In the genomic region with DNA sequence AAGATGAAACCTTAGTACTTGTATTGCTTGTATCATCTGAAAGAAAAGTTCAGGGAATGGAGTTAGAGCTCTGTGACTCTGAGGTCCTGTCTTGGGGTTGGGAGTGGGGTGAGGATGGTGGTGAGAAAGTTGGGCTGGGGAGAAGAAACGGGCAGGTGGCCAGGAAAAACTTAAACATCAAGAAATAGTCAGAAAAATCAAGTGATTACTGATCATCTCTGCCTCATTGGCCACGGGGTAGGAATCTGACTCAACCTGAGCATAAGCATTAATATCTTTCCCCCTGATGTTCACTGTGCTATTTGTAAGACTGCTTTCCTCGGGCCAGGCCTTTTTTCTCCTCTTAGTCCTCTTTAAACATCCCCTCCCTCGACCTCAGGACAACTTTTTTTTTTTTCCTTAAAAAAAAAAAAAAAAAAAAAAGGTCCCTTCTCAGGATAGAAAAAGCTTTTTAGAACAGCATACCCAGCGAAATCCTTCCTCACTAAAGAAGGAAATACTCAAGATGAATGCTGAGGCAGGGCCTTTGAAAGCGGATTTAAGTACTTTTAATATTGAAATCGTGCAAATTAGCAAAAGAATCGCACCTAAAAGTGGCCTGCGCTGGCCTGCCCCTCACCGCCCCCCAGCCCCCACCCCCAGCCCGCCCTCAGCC, we compare ENCODE assay signal across 11 cellular contexts. TPM values are rescaled to one million over a fixed set of nuclear protein-coding genes. Genes with fewer than 3 reads are reported as not detected.
DNase-seq lines count a peak whose midpoint lies in the region; ATAC-seq and TF ChIP-seq lines count a peak whose summit lies in the region.
"Had no signal": no experiment of that assay in that cellular context is flagged by ENCODE, and none has a peak within 500 bp of the region (broad histone marks: within the 10 kb centered on the region; RNA-seq: fewer than 3 reads in every experiment).

No MANE protein-coding gene starts in this region.

- H3K27ac ChIP-seq in esophagus squamous epithelium = peak overlapping the region; percentile 63 to 95 (median 92)
- no peak overlapping the region for H3K27ac ChIP-seq in neural progenitor cell

- H3K36me3 Mint-ChIP-seq in neural progenitor cell = peaks cover 6% of the 10 kb centered on the region

- peaks cover 39% of the 10 kb centered on the region for H3K4me1 Mint-ChIP-seq in neural progenitor cell

- H2AFZ ChIP-seq in neural progenitor cell (replicated peaks) = no peak overlapping the region

- TF ChIP-seq CTCF in esophagus squamous epithelium (IDR thresholded peaks at IDR 0.05) (no peak), neural progenitor cell (IDR thresholded peaks at IDR 0.05) (no peak)

- H3K27me3 Mint-ChIP-seq in neural progenitor cell (ENCODE audit: insufficient read depth, low read depth) = peaks cover 50% of the 10 kb centered on the region

- H3F3A ChIP-seq in neural progenitor cell (ENCODE audit: low read depth) = peaks cover 46% of the 10 kb centered on the region

- 38 to 56% methylated on average over 9 to 11 of the region's 11 CpGs for WGBS in esophagus squamous epithelium, 2 donors

- no peaks in the 10 kb centered on the region for H3K27me3 ChIP-seq in esophagus squamous epithelium
- peaks cover 77% of the 10 kb centered on the region for H3K27me3 ChIP-seq in neural progenitor cell

- no peaks in the 10 kb centered on the region for H3K9me3 ChIP-seq in esophagus squamous epithelium
- no peaks in the 10 kb centered on the region for H3K9me3 ChIP-seq in neural progenitor cell (ENCODE audit: low read depth)

- H3K79me2 ChIP-seq in neural progenitor cell (ENCODE audit: low read depth) = peaks cover 35% of the 10 kb centered on the region

- DNase-seq in AG08395 (ENCODE audit: low spot score) = peak; percentile 25
- DNase-seq in RKO (ENCODE audit: low spot score) = peak; percentile 21
- DNase-seq in esophagus squamous epithelium (lab: John Stamatoyannopoulos, UW) = no peak
- DNase-seq in neural progenitor cell (ENCODE audit: low spot score) = no peak
- no peak for DNase-seq in dermis blood vessel endothelial cell
- no peak for DNase-seq in activated CD8-positive, alpha-beta memory T cell treated with anti-CD3 and anti-CD28 coated beads, Interleukin-2, amount 50 U/mL, for 48 hours
- DNase-seq in NOMO-1 treated with DMSO at 0.1 percent for 48 hours (lab: John Stamatoyannopoulos, UW; ENCODE audit: unreplicated experiment) = no peak
- DNase-seq: activated T-cell treated with anti-CD3 and anti-CD28 coated beads, Interleukin-2, amount 50 U/mL, for 48 hours; effector CD4-positive, alpha-beta T cell; MM.1S had no signal

- H4K20me1 ChIP-seq in neural progenitor cell (ENCODE audit: low read depth) = peaks cover 16% of the 10 kb centered on the region

- no peak overlapping the region for H3K9ac ChIP-seq in neural progenitor cell

- no peak for ATAC-seq in HG03025 (IDR thresholded peaks at IDR 0.05; ENCODE audit: low FRiP score, unreplicated experiment)

- H3K4me2 ChIP-seq in neural progenitor cell = peak overlapping the region; percentile 96

- H3K4me3 ChIP-seq in esophagus squamous epithelium (peak overlapping the region in 3 of 4 donors; percentile 71 to 79 (median 73)), neural progenitor cell (peak overlapping the region; percentile 67)

- H3K36me3 ChIP-seq in esophagus squamous epithelium (peaks cover 0 to 36% (median 0%) of the 10 kb centered on the region in 3 donors), neural progenitor cell (no peaks in the 10 kb centered on the region)

- H3K4me3 Mint-ChIP-seq in neural progenitor cell = peak overlapping the region; percentile 36

- no peaks in the 10 kb centered on the region for H3K9me3 Mint-ChIP-seq in neural progenitor cell

- TF ChIP-seq POLR2A in esophagus squamous epithelium (IDR thresholded peaks at IDR 0.05) = no peak

- intact Hi-C loops in esophagus squamous epithelium (cut with DNase I) = no loop called here

- no peak overlapping the region for H3K27ac Mint-ChIP-seq in neural progenitor cell

- H3K4me1 ChIP-seq in esophagus squamous epithelium (peaks cover 0 to 53% (median 8%) of the 10 kb centered on the region in 3 donors), neural progenitor cell (peaks cover 47% of the 10 kb centered on the region)

RNA-seq across cellular contexts. Expression of a gene that starts 5.7 kb away (rescaled TPM):
- 10 to 100 TPM in 2 of 4 donors, 1 to 10 TPM in 2; 6.6 to 26.3 (median 9.9) TPM for total RNA-seq in esophagus squamous epithelium
- total RNA-seq in neural progenitor cell (ENCODE audit: low replicate concordance) = 18.3 and 21.5 TPM in 2 replicates
- 12.9 and 13.8 TPM in 2 replicates for total RNA-seq in dermis blood vessel endothelial cell

Comparison
In these comparisons a context has a peak if more than half of its experiments do, and no peak if none do; other contexts are left out.
1. DNase-seq: peak in AG08395 (single experiment) and RKO (single experiment); none in esophagus squamous epithelium (single experiment), neural progenitor cell (single experiment), dermis blood vessel endothelial cell (single experiment), activated CD8-positive, alpha-beta memory T cell treated with anti-CD3 and anti-CD28 coated beads, Interleukin-2, amount 50 U/mL, for 48 hours (single experiment) and NOMO-1 treated with DMSO at 0.1 percent for 48 hours (single experiment).